23 cellular contexts compared by ENCODE assay signal in the genomic region with DNA sequence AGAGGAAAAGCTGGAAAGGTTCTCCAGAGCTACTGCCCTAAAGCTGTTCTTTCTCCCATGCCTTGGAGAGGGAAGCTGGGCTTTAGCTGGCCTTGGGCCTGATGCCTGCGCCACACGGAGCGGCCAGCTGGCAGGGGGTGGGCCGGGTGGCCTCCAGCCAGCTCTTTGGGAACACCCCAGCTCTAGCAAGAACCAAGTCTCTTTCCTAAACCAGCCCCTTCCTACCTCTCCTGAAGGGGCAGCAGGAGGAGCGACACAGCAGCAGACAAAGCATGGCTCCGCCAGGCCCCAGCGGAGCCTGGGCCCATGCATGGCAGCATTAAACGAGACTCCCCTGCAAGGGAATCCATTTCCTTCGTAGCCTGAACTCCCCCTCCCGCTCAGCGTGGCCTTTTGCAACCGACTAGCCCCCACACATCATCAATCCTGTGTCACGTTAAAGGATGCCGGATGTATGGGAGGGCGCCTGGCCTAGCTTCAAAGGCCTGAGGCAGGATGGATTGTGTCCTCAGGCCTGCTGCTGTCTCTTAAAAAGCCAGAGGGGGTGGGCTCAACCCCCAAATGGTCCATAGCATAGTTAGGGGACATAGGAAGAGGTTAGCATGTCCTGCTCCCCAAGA. TPM values are rescaled to one million over a fixed set of nuclear protein-coding genes. Genes with fewer than 3 reads are reported as not detected.
A peak's percentile ranks its signal among the peaks of the same experiment; 100 is the strongest.
DNase-seq lines count a peak whose midpoint lies in the region; ATAC-seq, FAIRE-seq and TF ChIP-seq lines count a peak whose summit lies in the region.
"Had no signal": no experiment of that assay in that cellular context is flagged by ENCODE, and none has a peak within 500 bp of the region (broad histone marks: within the 10 kb centered on the region; RNA-seq: fewer than 3 reads in every experiment).

No MANE protein-coding gene starts in this region.

- H2BK15ac ChIP-seq in neuronal stem cell (ENCODE audit: low read length) = no peak overlapping the region

- H2AK5ac ChIP-seq in neuronal stem cell (ENCODE audit: low read depth, low read length) = no peak overlapping the region

- H2BK120ac ChIP-seq in neuronal stem cell (ENCODE audit: low read depth, low read length) = no peak overlapping the region

- CTCF ChIA-PET in HepG2 (lab: Yijun Ruan, JAX; ENCODE audit: low intra/inter-chr PET ratio, low total read pairs) = no interaction called here

- BruUV-seq in HepG2 (replicated peaks; lab: Mats Ljungman, UMichigan) = no TSS peak

- H4K20me1 ChIP-seq in HepG2 (ENCODE audit: insufficient read depth, low read length) (no peaks in the 10 kb centered on the region), hepatocyte (ENCODE audit: insufficient read depth, poor library complexity, severe bottlenecking) (no peaks in the 10 kb centered on the region), neural progenitor cell (ENCODE audit: low read depth) (no peaks in the 10 kb centered on the region)

- H3K9me3 Mint-ChIP-seq in neural progenitor cell = no peaks in the 10 kb centered on the region
- H3K9me3 Mint-ChIP-seq: activated naive CD8-positive, alpha-beta T cell treated with anti-CD3 and anti-CD28 coated beads, Interleukin-2, amount 10 ng/mL, durations not matched to agents 7 days and 5 days had no signal

- peaks cover 8% of the 10 kb centered on the region for H3K4me1 Mint-ChIP-seq in neural progenitor cell

- H3K27ac Mint-ChIP-seq in neural progenitor cell = no peak overlapping the region
- H3K27ac Mint-ChIP-seq: activated naive CD8-positive, alpha-beta T cell treated with anti-CD3 and anti-CD28 coated beads, Interleukin-2, amount 10 ng/mL, durations not matched to agents 7 days and 5 days had no signal

- no peaks in the 10 kb centered on the region for H3K9me2 ChIP-seq in hepatocyte (replicated peaks; ENCODE audit: insufficient read depth)

- TF ChIP-seq CTCF in HepG2 (CRISPR knock-in tag; IDR thresholded peaks at IDR 0.05) = no peak
- TF ChIP-seq CTCF in right lobe of liver (IDR thresholded peaks at IDR 0.05) = no peak
- no peak for TF ChIP-seq CTCF in hepatocyte (IDR thresholded peaks at IDR 0.05; ENCODE audit: poor library complexity)
- TF ChIP-seq CTCF in pancreas (IDR thresholded peaks at IDR 0.05) = no peak
- no peak for TF ChIP-seq CTCF in neural progenitor cell (IDR thresholded peaks at IDR 0.05)
- TF ChIP-seq CTCF in GM20000 (IDR thresholded peaks at IDR 0.05; ENCODE audit: extremely low read depth, missing control alignments) = no peak

- H3F3A ChIP-seq in neural progenitor cell (ENCODE audit: low read depth) = peaks cover 27% of the 10 kb centered on the region

- H3K27ac ChIP-seq in HepG2 (ENCODE audit: extremely low read length, insufficient read depth, low read length) = peak overlapping the region; percentile 39
- no peak overlapping the region for H3K27ac ChIP-seq in right lobe of liver
- peak overlapping the region; percentile 60 for H3K27ac ChIP-seq in hepatocyte
- H3K27ac ChIP-seq in pancreas = peak overlapping the region in 1 of 4 donors; percentile 16
- no peak overlapping the region for H3K27ac ChIP-seq in neural progenitor cell
- no peak overlapping the region for H3K27ac ChIP-seq in neuronal stem cell (replicated peaks; ENCODE audit: low read length)
- H3K27ac ChIP-seq: BLaER1, cardiac muscle cell, SK-N-MC had no signal

- FAIRE-seq in HepG2 (lab: Jason Lieb, UNC) (no peak), pancreas (lab: Jason Lieb, UNC) (no peak)
- FAIRE-seq: GM12878, small intestine had no signal

- H3K27me3 Mint-ChIP-seq in neural progenitor cell (ENCODE audit: insufficient read depth, low read depth) = peaks cover 2% of the 10 kb centered on the region
- H3K27me3 Mint-ChIP-seq: activated naive CD8-positive, alpha-beta T cell treated with anti-CD3 and anti-CD28 coated beads, Interleukin-2, amount 10 ng/mL, durations not matched to agents 7 days and 5 days had no signal

- H3K36me3 ChIP-seq in HepG2 (replicated peaks in 1 of 2; ENCODE audit: control insufficient read depth in 1 of 2, insufficient read depth in 2 of 2, low read length in 2 of 2) (peaks cover 46 to 65% of the 10 kb centered on the region in 2 experiments), right lobe of liver (peaks cover 0 to 47% (median 22%) of the 10 kb centered on the region in 4 donors), hepatocyte (replicated peaks; ENCODE audit: insufficient read depth, low read depth) (no peaks in the 10 kb centered on the region), pancreas (peaks cover 4 to 31% (median 6%) of the 10 kb centered on the region in 3 donors), neural progenitor cell (no peaks in the 10 kb centered on the region), neuronal stem cell (replicated peaks in 1 of 2; ENCODE audit: control insufficient read depth in 2 of 2, insufficient read depth in 2 of 2, low read length in 2 of 2) (peaks cover 36 to 82% of the 10 kb centered on the region in 2 donors)

- no peaks in the 10 kb centered on the region for H3K9me3 ChIP-seq in HepG2 (ENCODE audit: low read length)
- H3K9me3 ChIP-seq in right lobe of liver = no peaks in the 10 kb centered on the region
- no peaks in the 10 kb centered on the region for H3K9me3 ChIP-seq in hepatocyte (ENCODE audit: low read depth)
- no peaks in the 10 kb centered on the region for H3K9me3 ChIP-seq in pancreas
- H3K9me3 ChIP-seq in neural progenitor cell (ENCODE audit: low read depth) = no peaks in the 10 kb centered on the region
- no peaks in the 10 kb centered on the region for H3K9me3 ChIP-seq in neuronal stem cell (replicated peaks in 1 of 2; ENCODE audit: control insufficient read depth in 2 of 2, insufficient read depth in 1 of 2, low read depth in 1 of 2, low read length in 2 of 2)
- H3K9me3 ChIP-seq: BLaER1, thoracic aorta had no signal

- no peak overlapping the region for H3K23ac ChIP-seq in neuronal stem cell (ENCODE audit: low read depth, low read length, poor library complexity)

- H3K14ac ChIP-seq in neuronal stem cell (ENCODE audit: low read length) = no peak overlapping the region

- no peak overlapping the region for H3K4me3 Mint-ChIP-seq in neural progenitor cell
- H3K4me3 Mint-ChIP-seq: activated naive CD8-positive, alpha-beta T cell treated with anti-CD3 and anti-CD28 coated beads, Interleukin-2, amount 10 ng/mL, durations not matched to agents 7 days and 5 days had no signal

- H2AFZ ChIP-seq in HepG2 (ENCODE audit: low read length) = no peak overlapping the region
- H2AFZ ChIP-seq in hepatocyte = no peak overlapping the region
- H2AFZ ChIP-seq in neural progenitor cell (replicated peaks) = no peak overlapping the region
- H2AFZ ChIP-seq in neuronal stem cell (ENCODE audit: low read length) = no peak overlapping the region

- DNase-seq in HepG2 (ENCODE audit: low spot score) (no peak), right lobe of liver (no peak), hepatocyte (ENCODE audit: low spot score) (no peak), pancreas (peak; percentile 54 to 88 (median 79)), neural progenitor cell (ENCODE audit: low spot score) (no peak), GM20000 (ENCODE audit: low spot score) (no peak), neuronal stem cell (ENCODE audit: low spot score) (no peak)
- DNase-seq in activated CD4-positive, alpha-beta T cell treated with anti-CD3 and anti-CD28 coated beads for 4 hours = no peak
- DNase-seq: 8988T; activated naive CD8-positive, alpha-beta T cell treated with anti-CD3 and anti-CD28 coated beads, Interleukin-2, amount 10 ng/mL, durations not matched to agents 7 days and 5 days; GF-D8; left ventricle myocardium superior; NCI-H2171; NCI-H774; small intestine; stimulated activated CD4-positive, alpha-beta T cell treated with anti-CD3 and anti-CD28 coated beads, Interleukin-4, amount 100 ng/mL, for 24 hours; T-helper 9 cell had no signal

- no peaks in the 10 kb centered on the region for H3K79me1 ChIP-seq in neuronal stem cell (ENCODE audit: low read depth, low read length)

- intact Hi-C loops in HepG2 (cut with micrococcal nuclease; ENCODE audit: unreplicated experiment) (loop anchor here (2.0 kb wide), 1 partner anchor 29 kb away; no protein-coding TSS in a partner anchor), right lobe of liver (cut with DNase I) (no loop called here), pancreas (cut with DNase I) (no loop called here)

- H4K8ac ChIP-seq in neuronal stem cell (ENCODE audit: low read depth, low read length) = no peak overlapping the region

- no peak overlapping the region for H2BK12ac ChIP-seq in neuronal stem cell (ENCODE audit: low read length)

- H3K18ac ChIP-seq in neuronal stem cell (ENCODE audit: low read length) = no peak overlapping the region

- 93% methylated on average over 11 of the region's 15 CpGs for WGBS in HepG2 (ENCODE audit: low lambda C conversion rate)
- WGBS in right lobe of liver (ENCODE audit: insufficient coverage, low coverage, low lambda C conversion rate, missing lambda C conversion rate) = 86% methylated on average over 5 of the region's 15 CpGs
- 78% methylated on average over 15 of the region's 15 CpGs for WGBS in hepatocyte (ENCODE audit: low lambda C conversion rate, missing lambda C conversion rate)
- WGBS in pancreas, 2 donors = 59 to 62% methylated on average over 15 of the region's 15 CpGs
- WGBS in neuronal stem cell (ENCODE audit: extremely low coverage in 2 of 2, insufficient read length in 2 of 2, insufficient replicate concordance in 1 of 2), 2 donors = no CpG with 5 or more reads among the region's 15 CpGs

- no peak overlapping the region for H3K9ac ChIP-seq in HepG2 (ENCODE audit: insufficient read depth, low read depth, low read length)
- no peak overlapping the region for H3K9ac ChIP-seq in neural progenitor cell
- H3K9ac ChIP-seq in neuronal stem cell (ENCODE audit: low read depth, low read length, poor library complexity) = no peak overlapping the region
- H3K9ac ChIP-seq: BLaER1 had no signal

- POLR2A ChIA-PET in HepG2 (lab: Yijun Ruan, JAX) = interaction anchor here (0.6 to 7.5 kb wide), 6 partner anchors 10 to 154 kb away, joined by 3 to 55 read pairs (median 12); a partner anchor contains a TSS

- H3K79me2 ChIP-seq in HepG2 (ENCODE audit: insufficient read depth, low read length) (no peaks in the 10 kb centered on the region), hepatocyte (no peaks in the 10 kb centered on the region), neural progenitor cell (ENCODE audit: low read depth) (no peaks in the 10 kb centered on the region)

- TF ChIP-seq POLR2A in HepG2 (IDR thresholded peaks at IDR 0.05; ENCODE audit: insufficient read depth in 1 of 2, low read depth in 2 of 2, low read length in 2 of 2) = no peak
- TF ChIP-seq POLR2A in right lobe of liver (IDR thresholded peaks at IDR 0.05) = no peak

- H3K27me3 ChIP-seq in HepG2 (ENCODE audit: control insufficient read depth in 1 of 2, insufficient read depth in 2 of 2, low read length in 2 of 2) = no peaks in the 10 kb centered on the region
- no peaks in the 10 kb centered on the region for H3K27me3 ChIP-seq in right lobe of liver
- no peaks in the 10 kb centered on the region for H3K27me3 ChIP-seq in hepatocyte
- no peaks in the 10 kb centered on the region for H3K27me3 ChIP-seq in pancreas
- no peaks in the 10 kb centered on the region for H3K27me3 ChIP-seq in neural progenitor cell
- H3K27me3 ChIP-seq in neuronal stem cell (ENCODE audit: control insufficient read depth in 3 of 3, insufficient read depth in 3 of 3, low read depth in 1 of 3, low read length in 3 of 3) = no peaks in the 10 kb centered on the region
- H3K27me3 ChIP-seq: BLaER1, cardiac muscle cell had no signal

- no peak for ATAC-seq in HepG2
- no peak for ATAC-seq in right lobe of liver
- peak; percentile 64 to 82 (median 76) for ATAC-seq in pancreas
- ATAC-seq: GM12878, left ventricle myocardium superior had no signal

- no peak overlapping the region for H3K4me2 ChIP-seq in HepG2 (ENCODE audit: low read depth, low read length)
- no peak overlapping the region for H3K4me2 ChIP-seq in hepatocyte
- no peak overlapping the region for H3K4me2 ChIP-seq in neural progenitor cell
- H3K4me2 ChIP-seq in neuronal stem cell (ENCODE audit: insufficient read depth, low read length, poor library complexity, severe bottlenecking) = no peak overlapping the region
- H3K4me2 ChIP-seq: BLaER1 had no signal

- in situ Hi-C loops in HepG2 (cut with HindIII; ENCODE audit: extremely low pct_ligation_motif_present, low pct_unique_long_range_greater_than_20kb) = no loop called here

- no peak overlapping the region for H3K4me3 ChIP-seq in HepG2 (replicated peaks in 1 of 3; ENCODE audit: insufficient read depth in 1 of 3, low read depth in 2 of 3, low read length in 3 of 3)
- no peak overlapping the region for H3K4me3 ChIP-seq in right lobe of liver
- no peak overlapping the region for H3K4me3 ChIP-seq in hepatocyte
- no peak overlapping the region for H3K4me3 ChIP-seq in pancreas
- no peak overlapping the region for H3K4me3 ChIP-seq in neural progenitor cell
- H3K4me3 ChIP-seq in neuronal stem cell (ENCODE audit: low read length in 2 of 2) = no peak overlapping the region
- H3K4me3 ChIP-seq: BLaER1, cardiac muscle cell, GM12878, SK-N-MC, thoracic aorta had no signal

- H4K91ac ChIP-seq in neuronal stem cell (ENCODE audit: low read depth, low read length, poor library complexity) = no peak overlapping the region

- peaks cover 23% of the 10 kb centered on the region for H3K36me3 Mint-ChIP-seq in neural progenitor cell

- H3K4me1 ChIP-seq in HepG2 (ENCODE audit: insufficient read depth, low read length) = peaks cover 55% of the 10 kb centered on the region
- H3K4me1 ChIP-seq in right lobe of liver = peaks cover 0 to 16% (median 1%) of the 10 kb centered on the region in 4 donors
- H3K4me1 ChIP-seq in hepatocyte (ENCODE audit: insufficient read depth) = peaks cover 13% of the 10 kb centered on the region
- H3K4me1 ChIP-seq in pancreas = peaks cover 7 to 19% (median 12%) of the 10 kb centered on the region in 3 donors
- peaks cover 16% of the 10 kb centered on the region for H3K4me1 ChIP-seq in neural progenitor cell
- H3K4me1 ChIP-seq in neuronal stem cell (ENCODE audit: control insufficient read depth in 2 of 2, insufficient read depth in 1 of 2, low read depth in 1 of 2, low read length in 2 of 2) = peaks cover 0 to 14% of the 10 kb centered on the region in 2 donors
- H3K4me1 ChIP-seq: BLaER1 had no signal

- no peak overlapping the region for H2BK5ac ChIP-seq in neuronal stem cell (ENCODE audit: low read length)

- no peak overlapping the region for H3K4ac ChIP-seq in neuronal stem cell (ENCODE audit: low read length)

- TF ChIP-seq EP300 in HepG2 (IDR thresholded peaks at IDR 0.05; ENCODE audit: low read depth in 2 of 2, low read length in 2 of 2) (no peak), HepG2 (CRISPR knock-in tag; IDR thresholded peaks at IDR 0.05; ENCODE audit: borderline replicate concordance) (no peak)

- no peak for TF ChIP-seq RAD21 in HepG2 (CRISPR knock-in tag; IDR thresholded peaks at IDR 0.05)

RNA-seq across cellular contexts. Expression of a gene that starts 14.0 kb away (rescaled TPM):
- total RNA-seq in HepG2 (2016; rRNA removed; fragmentation: Illumina TruSeq; extraction: Trizol) (89.1 and 100 TPM in 2 replicates), right lobe of liver (10 to 100 TPM; 23.5 to 45.4 (median 25.6) TPM), hepatocyte (46.1 and 53.1 TPM in 2 replicates), pancreas (10 to 100 TPM; 10.9 to 18.2 (median 14.3) TPM), neural progenitor cell (ENCODE audit: low replicate concordance) (34.5 and 52.7 TPM in 2 replicates)
- 51.0 and 53.1 TPM in 2 replicates for total RNA-seq in HepG2 (2016; cell fraction: cytosol; rRNA removed; fragmentation: Illumina TruSeq; extraction: Trizol; ENCODE audit: low read depth)
- 92.0 and 115 TPM in 2 replicates for total RNA-seq in HepG2 (2016; cell fraction: insoluble cytoplasmic fraction; rRNA removed; fragmentation: Illumina TruSeq; extraction: Trizol)
- total RNA-seq in HepG2 (2016; cell fraction: membrane; rRNA removed; fragmentation: Illumina TruSeq; extraction: Trizol) = 52.2 and 52.5 TPM in 2 replicates
- 44.5 and 50.5 TPM in 2 replicates for total RNA-seq in HepG2 (2016; cell fraction: nucleus; rRNA removed; fragmentation: Illumina TruSeq; extraction: Trizol)
- polyA plus RNA-seq in HepG2 (2011; rRNA removed) (87.8 and 102 TPM in 2 replicates), hepatocyte (68.8 and 71.1 TPM in 2 replicates), pancreas (10 to 100 TPM; 19.2 to 24.6 TPM)
- polyA plus RNA-seq in HepG2 (2011; cell fraction: cytosol; rRNA removed) = 108 and 150 TPM in 2 replicates
- polyA plus RNA-seq in HepG2 (2011; cell fraction: nucleus; rRNA removed) = 43.7 and 43.9 TPM in 2 replicates
- polyA plus RNA-seq in HepG2 (2012) = 56.6 and 66.1 TPM in 2 replicates
- polyA plus RNA-seq in HepG2 (2016; cell fraction: cytosol; fragmentation: Illumina TruSeq; extraction: Trizol; ENCODE audit: low read depth) = 59.0 and 63.6 TPM in 2 replicates
- 121 and 138 TPM in 2 replicates for polyA plus RNA-seq in HepG2 (2016; cell fraction: insoluble cytoplasmic fraction; fragmentation: Illumina TruSeq; extraction: Trizol; ENCODE audit: low read depth)
- polyA plus RNA-seq in HepG2 (2016; cell fraction: membrane; fragmentation: Illumina TruSeq; extraction: Trizol; ENCODE audit: low read depth) = 49.5 and 50.7 TPM in 2 replicates
- 49.3 and 56.1 TPM in 2 replicates for polyA plus RNA-seq in HepG2 (2016; cell fraction: nucleus; fragmentation: Illumina TruSeq; extraction: Trizol; ENCODE audit: insufficient read depth, low read depth)
- polyA minus RNA-seq in HepG2 (2011; rRNA and poly(A)+ RNA removed; ENCODE audit: low replicate concordance) = 146 and 147 TPM in 2 replicates
- 32.4 and 35.6 TPM in 2 replicates for polyA minus RNA-seq in HepG2 (2011; cell fraction: cytosol; rRNA and poly(A)+ RNA removed)
- 65.1 and 66.4 TPM in 2 replicates for polyA minus RNA-seq in HepG2 (2011; cell fraction: nucleus; rRNA and poly(A)+ RNA removed)
- 52.5 TPM for polyA plus RNA-seq in neuronal stem cell (2013, experiment 1 of 2)
- 51.4 TPM for polyA plus RNA-seq in neuronal stem cell (2013, experiment 2 of 2)

RNA-seq across cellular contexts. Expression of a gene that starts 28.7 kb away (rescaled TPM):
- total RNA-seq in HepG2 (2016; rRNA removed; fragmentation: Illumina TruSeq; extraction: Trizol) (0.04 TPM in 1 of 2 replicates, not detected in the other), right lobe of liver (not detected), hepatocyte (0.08 and 0.73 TPM in 2 replicates), pancreas (under 1 TPM in 3 of 6 donors, not detected in 3; 0.06 to 0.16 (median 0.12) TPM), neural progenitor cell (ENCODE audit: low replicate concordance) (0.47 and 1.4 TPM in 2 replicates)
- not detected in 2 replicates for total RNA-seq in HepG2 (2016; cell fraction: cytosol; rRNA removed; fragmentation: Illumina TruSeq; extraction: Trizol; ENCODE audit: low read depth)
- not detected in 2 replicates for total RNA-seq in HepG2 (2016; cell fraction: insoluble cytoplasmic fraction; rRNA removed; fragmentation: Illumina TruSeq; extraction: Trizol)
- not detected in 2 replicates for total RNA-seq in HepG2 (2016; cell fraction: membrane; rRNA removed; fragmentation: Illumina TruSeq; extraction: Trizol)
- not detected in 2 replicates for total RNA-seq in HepG2 (2016; cell fraction: nucleus; rRNA removed; fragmentation: Illumina TruSeq; extraction: Trizol)
- polyA plus RNA-seq in HepG2 (2011; rRNA removed) (not detected in 2 replicates), hepatocyte (1.8 and 2.8 TPM in 2 replicates), pancreas (1 to 10 TPM in 1 of 2 donors, under 1 TPM in 1; 0.08 to 1.1 TPM)
- not detected in 2 replicates for polyA plus RNA-seq in HepG2 (2011; cell fraction: cytosol; rRNA removed)
- 0.10 TPM in 1 of 2 replicates, not detected in the other for polyA plus RNA-seq in HepG2 (2011; cell fraction: nucleus; rRNA removed)
- polyA plus RNA-seq in HepG2 (2012) = 0.15 and 0.40 TPM in 2 replicates
- polyA plus RNA-seq in HepG2 (2016; cell fraction: cytosol; fragmentation: Illumina TruSeq; extraction: Trizol; ENCODE audit: low read depth) = not detected in 2 replicates
- polyA plus RNA-seq in HepG2 (2016; cell fraction: insoluble cytoplasmic fraction; fragmentation: Illumina TruSeq; extraction: Trizol; ENCODE audit: low read depth) = not detected in 2 replicates
- not detected in 2 replicates for polyA plus RNA-seq in HepG2 (2016; cell fraction: membrane; fragmentation: Illumina TruSeq; extraction: Trizol; ENCODE audit: low read depth)
- polyA plus RNA-seq in HepG2 (2016; cell fraction: nucleus; fragmentation: Illumina TruSeq; extraction: Trizol; ENCODE audit: insufficient read depth, low read depth) = not detected in 2 replicates
- polyA minus RNA-seq in HepG2 (2011; rRNA and poly(A)+ RNA removed; ENCODE audit: low replicate concordance) = not detected in 2 replicates
- not detected in 2 replicates for polyA minus RNA-seq in HepG2 (2011; cell fraction: cytosol; rRNA and poly(A)+ RNA removed)
- not detected in 2 replicates for polyA minus RNA-seq in HepG2 (2011; cell fraction: nucleus; rRNA and poly(A)+ RNA removed)
- polyA plus RNA-seq in neuronal stem cell (2013, experiment 1 of 2) = 1.8 TPM
- 1.5 TPM for polyA plus RNA-seq in neuronal stem cell (2013, experiment 2 of 2)
- total RNA-seq: activated naive CD8-positive, alpha-beta T cell treated with anti-CD3 and anti-CD28 coated beads, Interleukin-2, amount 10 ng/mL, durations not matched to agents 7 days and 5 days; GM12878; HT-29; thoracic aorta had no signal

RNA-seq across cellular contexts. Expression of a gene that starts 37.9 kb away (rescaled TPM):
- total RNA-seq in HepG2 (2016; rRNA removed; fragmentation: Illumina TruSeq; extraction: Trizol) (54.2 and 69.8 TPM in 2 replicates), right lobe of liver (10 to 100 TPM; 11.7 to 31.7 (median 14.6) TPM), hepatocyte (36.3 and 47.6 TPM in 2 replicates), pancreas (10 to 100 TPM in 4 of 6 donors, 1 to 10 TPM in 2; 6.5 to 11.8 (median 10.1) TPM), neural progenitor cell (ENCODE audit: low replicate concordance) (52.0 and 88.1 TPM in 2 replicates)
- total RNA-seq in HepG2 (2016; cell fraction: cytosol; rRNA removed; fragmentation: Illumina TruSeq; extraction: Trizol; ENCODE audit: low read depth) = 19.9 and 20.6 TPM in 2 replicates
- total RNA-seq in HepG2 (2016; cell fraction: insoluble cytoplasmic fraction; rRNA removed; fragmentation: Illumina TruSeq; extraction: Trizol) = 51.2 and 74.6 TPM in 2 replicates
- 31.1 and 31.4 TPM in 2 replicates for total RNA-seq in HepG2 (2016; cell fraction: membrane; rRNA removed; fragmentation: Illumina TruSeq; extraction: Trizol)
- 23.1 and 28.7 TPM in 2 replicates for total RNA-seq in HepG2 (2016; cell fraction: nucleus; rRNA removed; fragmentation: Illumina TruSeq; extraction: Trizol)
- polyA plus RNA-seq in HepG2 (2011; rRNA removed) (55.5 and 57.8 TPM in 2 replicates), hepatocyte (32.1 and 43.8 TPM in 2 replicates), pancreas (10 to 100 TPM in 1 of 2 donors, 1 to 10 TPM in 1; 9.1 to 18.6 TPM)
- 66.7 and 73.3 TPM in 2 replicates for polyA plus RNA-seq in HepG2 (2011; cell fraction: cytosol; rRNA removed)
- polyA plus RNA-seq in HepG2 (2011; cell fraction: nucleus; rRNA removed) = 28.1 and 41.3 TPM in 2 replicates
- polyA plus RNA-seq in HepG2 (2012) = 25.3 and 25.7 TPM in 2 replicates
- 6.9 and 7.7 TPM in 2 replicates for polyA plus RNA-seq in HepG2 (2016; cell fraction: cytosol; fragmentation: Illumina TruSeq; extraction: Trizol; ENCODE audit: low read depth)
- 65.0 and 72.9 TPM in 2 replicates for polyA plus RNA-seq in HepG2 (2016; cell fraction: insoluble cytoplasmic fraction; fragmentation: Illumina TruSeq; extraction: Trizol; ENCODE audit: low read depth)
- 10.2 and 12.3 TPM in 2 replicates for polyA plus RNA-seq in HepG2 (2016; cell fraction: membrane; fragmentation: Illumina TruSeq; extraction: Trizol; ENCODE audit: low read depth)
- polyA plus RNA-seq in HepG2 (2016; cell fraction: nucleus; fragmentation: Illumina TruSeq; extraction: Trizol; ENCODE audit: insufficient read depth, low read depth) = 46.3 and 54.1 TPM in 2 replicates
- 61.4 and 71.9 TPM in 2 replicates for polyA minus RNA-seq in HepG2 (2011; rRNA and poly(A)+ RNA removed; ENCODE audit: low replicate concordance)
- polyA minus RNA-seq in HepG2 (2011; cell fraction: cytosol; rRNA and poly(A)+ RNA removed) = 21.1 and 25.8 TPM in 2 replicates
- polyA minus RNA-seq in HepG2 (2011; cell fraction: nucleus; rRNA and poly(A)+ RNA removed) = 13.6 and 19.1 TPM in 2 replicates
- 21.5 TPM for polyA plus RNA-seq in neuronal stem cell (2013, experiment 1 of 2)
- 22.5 TPM for polyA plus RNA-seq in neuronal stem cell (2013, experiment 2 of 2)

RNA-seq across cellular contexts. Expression of a gene that starts 44.5 kb away (rescaled TPM):
- total RNA-seq in HepG2 (2016; rRNA removed; fragmentation: Illumina TruSeq; extraction: Trizol) = 12.6 and 26.9 TPM in 2 replicates
- 7.3 and 7.5 TPM in 2 replicates for total RNA-seq in HepG2 (2016; cell fraction: cytosol; rRNA removed; fragmentation: Illumina TruSeq; extraction: Trizol; ENCODE audit: low read depth)
- total RNA-seq in HepG2 (2016; cell fraction: insoluble cytoplasmic fraction; rRNA removed; fragmentation: Illumina TruSeq; extraction: Trizol) = 12.6 and 27.4 TPM in 2 replicates
- total RNA-seq in HepG2 (2016; cell fraction: membrane; rRNA removed; fragmentation: Illumina TruSeq; extraction: Trizol) = 12.6 and 13.7 TPM in 2 replicates
- total RNA-seq in HepG2 (2016; cell fraction: nucleus; rRNA removed; fragmentation: Illumina TruSeq; extraction: Trizol) = 33.1 and 38.3 TPM in 2 replicates
- polyA plus RNA-seq in HepG2 (2011; rRNA removed) = 88.2 and 125 TPM in 2 replicates
- polyA plus RNA-seq in HepG2 (2011; cell fraction: cytosol; rRNA removed) = 63.6 and 70.6 TPM in 2 replicates
- polyA plus RNA-seq in HepG2 (2011; cell fraction: nucleus; rRNA removed) = 320 and 379 TPM in 2 replicates
- 47.9 and 57.6 TPM in 2 replicates for polyA plus RNA-seq in HepG2 (2012)
- polyA plus RNA-seq in HepG2 (2016; cell fraction: cytosol; fragmentation: Illumina TruSeq; extraction: Trizol; ENCODE audit: low read depth) = 3.6 and 4.1 TPM in 2 replicates
- 14.0 and 17.9 TPM in 2 replicates for polyA plus RNA-seq in HepG2 (2016; cell fraction: insoluble cytoplasmic fraction; fragmentation: Illumina TruSeq; extraction: Trizol; ENCODE audit: low read depth)
- 9.7 and 10.2 TPM in 2 replicates for polyA plus RNA-seq in HepG2 (2016; cell fraction: membrane; fragmentation: Illumina TruSeq; extraction: Trizol; ENCODE audit: low read depth)
- 87.7 and 90.6 TPM in 2 replicates for polyA plus RNA-seq in HepG2 (2016; cell fraction: nucleus; fragmentation: Illumina TruSeq; extraction: Trizol; ENCODE audit: insufficient read depth, low read depth)
- polyA minus RNA-seq in HepG2 (2011; rRNA and poly(A)+ RNA removed; ENCODE audit: low replicate concordance) = 115 and 123 TPM in 2 replicates
- 22.8 and 31.0 TPM in 2 replicates for polyA minus RNA-seq in HepG2 (2011; cell fraction: cytosol; rRNA and poly(A)+ RNA removed)
- 91.9 and 126 TPM in 2 replicates for polyA minus RNA-seq in HepG2 (2011; cell fraction: nucleus; rRNA and poly(A)+ RNA removed)
- total RNA-seq in right lobe of liver = 10 to 100 TPM; 12.5 to 39.9 (median 19.2) TPM
- total RNA-seq in hepatocyte = 42.9 and 59.5 TPM in 2 replicates
- 21.9 and 28.7 TPM in 2 replicates for polyA plus RNA-seq in hepatocyte
- total RNA-seq in pancreas = 10 to 100 TPM; 23.6 to 57.5 (median 29.8) TPM
- 10 to 100 TPM; 53.0 to 63.0 TPM for polyA plus RNA-seq in pancreas
- 45.5 and 77.1 TPM in 2 replicates for total RNA-seq in neural progenitor cell (ENCODE audit: low replicate concordance)
- polyA plus RNA-seq in neuronal stem cell (2013, experiment 1 of 2) = 49.3 TPM
- polyA plus RNA-seq in neuronal stem cell (2013, experiment 2 of 2) = 48.3 TPM

Comparison
In these comparisons a context has a peak if more than half of its experiments do, and no peak if none do; other contexts are left out.
1. H3K27ac ChIP-seq: peak in HepG2 (single experiment) and hepatocyte (single experiment); none in right lobe of liver (0 of 3), neural progenitor cell (single experiment) and neuronal stem cell (single experiment).
2. ATAC-seq: peak in pancreas (4 of 4); none in HepG2 (single experiment) and right lobe of liver (0 of 4).
3. DNase-seq: peak in pancreas (6 of 6); none in HepG2 (single experiment), right lobe of liver (0 of 3), hepatocyte (single experiment), neural progenitor cell (single experiment), GM20000 (single experiment), activated CD4-positive, alpha-beta T cell treated with anti-CD3 and anti-CD28 coated beads for 4 hours (0 of 2) and neuronal stem cell (single experiment).